Comparison of ENCODE assay signal across 1 cellular context in genomic region chr2:202033317-202034248, GRCh38.
TF ChIP-seq lines count a peak whose summit lies in the region.

TSS of gene FZD7 (plus strand) at chr2:202033855. CDS start at chr2:202034648, 793 bp downstream.

TF ChIP-seq in HEK293, 187 proteins besides CTCF, POLR2A, EP300 and RAD21 (continued from another document and continues in another):
- TF ChIP-seq INSM2 (tag by site-specific recombination; IDR thresholded peaks at IDR 0.05) (peak; percentile 44; the same call in 1 of the 2 replicates), PRDM2 (tag by site-specific recombination; IDR thresholded peaks at IDR 0.05; ENCODE audit: borderline replicate concordance) (no peak), ZNF626 (tag by site-specific recombination; IDR thresholded peaks at IDR 0.05) (no peak), BCL6B (tag by site-specific recombination; IDR thresholded peaks at IDR 0.05) (no peak), ZNF707 (tag by site-specific recombination; IDR thresholded peaks at IDR 0.05) (no peak), ZNF121 (tag by site-specific recombination; IDR thresholded peaks at IDR 0.05) (no peak), GLIS2 (tag by site-specific recombination; IDR thresholded peaks at IDR 0.05) (no peak), ZNF248 (tag by site-specific recombination; IDR thresholded peaks at IDR 0.05) (no peak), ZNF155 (tag by site-specific recombination; IDR thresholded peaks at IDR 0.05) (no peak), SP3 (tag by site-specific recombination; IDR thresholded peaks at IDR 0.05) (peak; percentile 82), RBAK (tag by site-specific recombination; IDR thresholded peaks at IDR 0.05) (no peak), ELK4 (IDR thresholded peaks at IDR 0.05; ENCODE audit: borderline replicate concordance, low read depth, low read length) (peak; percentile 54; the same call in 1 of the 2 replicates), PBX3 (CRISPR knock-in tag; IDR thresholded peaks at IDR 0.05) (no peak), ZNF214 (tag by site-specific recombination; IDR thresholded peaks at IDR 0.05; ENCODE audit: borderline replicate concordance) (no peak), ZNF660 (tag by site-specific recombination; IDR thresholded peaks at IDR 0.05) (no peak), PATZ1 (tag by site-specific recombination; IDR thresholded peaks at IDR 0.05) (peak; percentile 69), ZSCAN18 (tag by site-specific recombination; IDR thresholded peaks at IDR 0.05) (no peak), ZBTB8A (tag by site-specific recombination; IDR thresholded peaks at IDR 0.05) (peak; percentile 77), TSHZ1 (tag by site-specific recombination; IDR thresholded peaks at IDR 0.05; ENCODE audit: borderline replicate concordance) (no peak), ZNF792 (tag by site-specific recombination; IDR thresholded peaks at IDR 0.05) (no peak), ZNF654 (tag by site-specific recombination; IDR thresholded peaks at IDR 0.05; ENCODE audit: low read depth) (no peak), ZNF518A (tag by site-specific recombination; conservative IDR thresholded peaks at IDR 0.05; ENCODE audit: low read depth) (no peak), MEIS1 (CRISPR knock-in tag; IDR thresholded peaks at IDR 0.05; ENCODE audit: borderline replicate concordance) (no peak), ZXDB (tag by site-specific recombination; IDR thresholded peaks at IDR 0.05) (peak; percentile 28; the same call in 1 of the 2 replicates), ZNF791 (tag by site-specific recombination; IDR thresholded peaks at IDR 0.05) (no peak), ZSCAN30 (tag by site-specific recombination; IDR thresholded peaks at IDR 0.05) (no peak), SCRT1 (tag by site-specific recombination; IDR thresholded peaks at IDR 0.05; ENCODE audit: borderline replicate concordance) (no peak), ZNF610 (tag by site-specific recombination; IDR thresholded peaks at IDR 0.05; ENCODE audit: borderline replicate concordance) (no peak), HOXD13 (CRISPR knock-in tag; IDR thresholded peaks at IDR 0.05; ENCODE audit: borderline replicate concordance) (no peak), ZNF366 (tag by site-specific recombination; conservative IDR thresholded peaks at IDR 0.05) (no peak), ZNF571 (tag by site-specific recombination; IDR thresholded peaks at IDR 0.05) (no peak), ZNF561 (tag by site-specific recombination; IDR thresholded peaks at IDR 0.05; ENCODE audit: borderline replicate concordance) (peak; percentile 30; the same call in 1 of the 2 replicates)
